14 cellular contexts compared by ENCODE assay signal in genomic region chr5:171757853-171758535, GRCh38. TPM values are rescaled to one million over a fixed set of nuclear protein-coding genes. Genes with fewer than 3 reads are reported as not detected.
A peak's percentile ranks its signal among the peaks of the same experiment; 100 is the strongest.
DNase-seq lines count a peak whose midpoint lies in the region; ATAC-seq, FAIRE-seq and TF ChIP-seq lines count a peak whose summit lies in the region.
"Had no signal": no experiment of that assay in that cellular context is flagged by ENCODE, and none has a peak within 500 bp of the region (broad histone marks: within the 10 kb centered on the region; RNA-seq: fewer than 3 reads in every experiment).

No MANE protein-coding gene starts in this region.

- peaks cover 11% of the 10 kb centered on the region; the same call in 1 of the 2 replicates for H3K4me1 ChIP-seq in HepG2 (ENCODE audit: insufficient read depth, low read length)
- H3K4me1 ChIP-seq in right lobe of liver, result peaks cover 0 to 11% (median 0%) of the 10 kb centered on the region in 4 donors
- H3K4me1 ChIP-seq in RWPE2 (ENCODE audit: insufficient read depth, poor library complexity, severe bottlenecking), result peaks cover 7% of the 10 kb centered on the region
- no peaks in the 10 kb centered on the region for H3K4me1 ChIP-seq in psoas muscle

- peak; percentile 30 for DNase-seq in HepG2 (ENCODE audit: low spot score)
- no peak for DNase-seq in right lobe of liver
- no peak for DNase-seq in RWPE2 (ENCODE audit: low spot score)
- peak; percentile 98 for DNase-seq in fibroblast of mammary gland (ENCODE audit: low read depth)
- no peak for DNase-seq in D341Med (ENCODE audit: low spot score)
- DNase-seq in mesenteric fat pad (ENCODE audit: low spot score), result no peak
- DNase-seq in HUDEP-2 (lab: John Stamatoyannopoulos, UW; ENCODE audit: unreplicated experiment in 76 of 76), result no peak
- DNase-seq in psoas muscle, result no peak
- DNase-seq: activated CD4-positive, alpha-beta memory T cell treated with anti-CD3 and anti-CD28 coated beads for 36 hours; C1 segment of cervical spinal cord; central memory CD4-positive, alpha-beta T cell; NCI-H2107 had no signal

- H3K4me3 ChIP-seq in HepG2 (replicated peaks in 1 of 3; ENCODE audit: insufficient read depth in 1 of 3, low read depth in 2 of 3, low read length in 3 of 3) (no peak overlapping the region), right lobe of liver (no peak overlapping the region), RWPE2 (ENCODE audit: severe bottlenecking) (no peak overlapping the region), fibroblast of mammary gland (ENCODE audit: control insufficient read depth, low read depth, low read length) (no peak overlapping the region), psoas muscle (no peak overlapping the region)

- H3K27ac ChIP-seq in HepG2 (ENCODE audit: extremely low read length, insufficient read depth, low read length) (no peak overlapping the region), right lobe of liver (no peak overlapping the region), RWPE2 (ENCODE audit: poor library complexity, severe bottlenecking) (peak overlapping the region; percentile 40), psoas muscle (no peak overlapping the region)

- H3K79me2 ChIP-seq in HepG2 (ENCODE audit: insufficient read depth, low read length), result no peaks in the 10 kb centered on the region

- no TSS peak for BruUV-seq in HepG2 (replicated peaks; lab: Mats Ljungman, UMichigan)

- H3K27me3 ChIP-seq in HepG2 (ENCODE audit: control insufficient read depth in 1 of 2, insufficient read depth in 2 of 2, low read length in 2 of 2) (no peaks in the 10 kb centered on the region), right lobe of liver (no peaks in the 10 kb centered on the region), RWPE2 (ENCODE audit: insufficient read depth, poor library complexity, severe bottlenecking) (no peaks in the 10 kb centered on the region), psoas muscle (ENCODE audit: insufficient read depth in 3 of 3, low read length in 2 of 3) (no peaks in the 10 kb centered on the region)

- intact Hi-C loops in HepG2 (cut with micrococcal nuclease; ENCODE audit: unreplicated experiment) (no loop called here), right lobe of liver (cut with DNase I) (no loop called here), psoas muscle (cut with DNase I) (no loop called here)

- no peak for TF ChIP-seq RAD21 in HepG2 (CRISPR knock-in tag; IDR thresholded peaks at IDR 0.05)

- TF ChIP-seq CTCF in HepG2 (CRISPR knock-in tag; IDR thresholded peaks at IDR 0.05), result no peak
- no peak for TF ChIP-seq CTCF in right lobe of liver (IDR thresholded peaks at IDR 0.05)
- TF ChIP-seq CTCF in RWPE2 (IDR thresholded peaks at IDR 0.05; ENCODE audit: poor library complexity, severe bottlenecking), result no peak
- TF ChIP-seq CTCF in fibroblast of mammary gland (conservative IDR thresholded peaks at IDR 0.05; ENCODE audit: control insufficient read depth, insufficient read depth, low read depth, low read length), result no peak
- no peak for TF ChIP-seq CTCF in psoas muscle (IDR thresholded peaks at IDR 0.05)

- H4K20me1 ChIP-seq in HepG2 (ENCODE audit: insufficient read depth, low read length), result no peaks in the 10 kb centered on the region

- no peak overlapping the region for H3K9ac ChIP-seq in HepG2 (ENCODE audit: insufficient read depth, low read depth, low read length)

- no peak overlapping the region for H2AFZ ChIP-seq in HepG2 (ENCODE audit: low read length)

- CTCF ChIA-PET in HepG2 (lab: Yijun Ruan, JAX; ENCODE audit: low intra/inter-chr PET ratio, low total read pairs), result no interaction called here

- H3K36me3 ChIP-seq in HepG2 (replicated peaks in 1 of 2; ENCODE audit: control insufficient read depth in 1 of 2, insufficient read depth in 2 of 2, low read length in 2 of 2) (no peaks in the 10 kb centered on the region), right lobe of liver (no peaks in the 10 kb centered on the region), RWPE2 (ENCODE audit: low read depth) (no peaks in the 10 kb centered on the region), psoas muscle (ENCODE audit: insufficient read depth in 1 of 2, low read depth in 1 of 2) (no peaks in the 10 kb centered on the region)

- POLR2A ChIA-PET in HepG2 (lab: Yijun Ruan, JAX), result no interaction called here

- FAIRE-seq in HepG2 (lab: Jason Lieb, UNC), result no peak
- FAIRE-seq: GM12891 had no signal

- H3K9me3 ChIP-seq in HepG2 (ENCODE audit: low read length) (no peaks in the 10 kb centered on the region), right lobe of liver (no peaks in the 10 kb centered on the region), RWPE2 (ENCODE audit: severe bottlenecking) (no peaks in the 10 kb centered on the region), psoas muscle (no peaks in the 10 kb centered on the region)

- TF ChIP-seq POLR2A in HepG2 (IDR thresholded peaks at IDR 0.05; ENCODE audit: insufficient read depth in 1 of 2, low read depth in 2 of 2, low read length in 2 of 2) (no peak), right lobe of liver (IDR thresholded peaks at IDR 0.05) (no peak)

- ATAC-seq in HepG2 (peak; percentile 59; the same call in 1 of the 3 replicates), right lobe of liver (no peak), RWPE2 (ENCODE audit: low read depth) (peak; percentile 100), psoas muscle (no peak)

- in situ Hi-C loops in HepG2 (cut with HindIII; ENCODE audit: extremely low pct_ligation_motif_present, low pct_unique_long_range_greater_than_20kb), result no loop called here

- 0% methylated on average over 4 of the region's 4 CpGs for WGBS in HepG2 (ENCODE audit: low lambda C conversion rate)
- WGBS in right lobe of liver (ENCODE audit: insufficient coverage, low coverage, low lambda C conversion rate, missing lambda C conversion rate), result 65% methylated on average over 4 of the region's 4 CpGs
- 79 to 80% (median 80%) methylated on average over 4 of the region's 4 CpGs for WGBS in psoas muscle, 3 donors

- no peak overlapping the region for H3K4me2 ChIP-seq in HepG2 (ENCODE audit: low read depth, low read length)

- no peak for TF ChIP-seq EP300 in HepG2 (IDR thresholded peaks at IDR 0.05; ENCODE audit: low read depth in 2 of 2, low read length in 2 of 2)
- TF ChIP-seq EP300 in HepG2 (CRISPR knock-in tag; IDR thresholded peaks at IDR 0.05; ENCODE audit: borderline replicate concordance), result no peak

TF ChIP-seq in HepG2, 621 proteins besides CTCF, POLR2A, EP300 and RAD21 (continues in another document):
- TF ChIP-seq REL (CRISPR knock-in tag; conservative IDR thresholded peaks at IDR 0.05), result no peak
- TF ChIP-seq NFIC (IDR thresholded peaks at IDR 0.05; ENCODE audit: low read length), result no peak
- TF ChIP-seq FOSL2 (CRISPR knock-in tag; IDR thresholded peaks at IDR 0.05), result peak; percentile 65
- TF ChIP-seq RFX3 (CRISPR knock-in tag; IDR thresholded peaks at IDR 0.05), result no peak
- no peak for TF ChIP-seq ZBTB39 (CRISPR knock-in tag; IDR thresholded peaks at IDR 0.05)

RNA-seq across cellular contexts. Expression of gene SMIM23, which starts 27.6 kb away (rescaled TPM):
- total RNA-seq in HepG2 (2016; rRNA removed; fragmentation: Illumina TruSeq; extraction: Trizol) (not detected in 2 replicates), right lobe of liver (not detected), mesenteric fat pad (not detected), psoas muscle (not detected)
- total RNA-seq in HepG2 (2016; cell fraction: cytosol; rRNA removed; fragmentation: Illumina TruSeq; extraction: Trizol; ENCODE audit: low read depth), result not detected in 2 replicates
- not detected in 2 replicates for total RNA-seq in HepG2 (2016; cell fraction: insoluble cytoplasmic fraction; rRNA removed; fragmentation: Illumina TruSeq; extraction: Trizol)
- not detected in 2 replicates for total RNA-seq in HepG2 (2016; cell fraction: membrane; rRNA removed; fragmentation: Illumina TruSeq; extraction: Trizol)
- not detected in 2 replicates for total RNA-seq in HepG2 (2016; cell fraction: nucleus; rRNA removed; fragmentation: Illumina TruSeq; extraction: Trizol)
- polyA plus RNA-seq in HepG2 (2011; rRNA removed) (not detected in 2 replicates), psoas muscle (not detected)
- not detected in 2 replicates for polyA plus RNA-seq in HepG2 (2011; cell fraction: cytosol; rRNA removed)
- polyA plus RNA-seq in HepG2 (2011; cell fraction: nucleus; rRNA removed), result not detected in 2 replicates
- polyA plus RNA-seq in HepG2 (2012), result not detected in 2 replicates
- polyA plus RNA-seq in HepG2 (2016; cell fraction: cytosol; fragmentation: Illumina TruSeq; extraction: Trizol; ENCODE audit: low read depth), result not detected in 2 replicates
- not detected in 2 replicates for polyA plus RNA-seq in HepG2 (2016; cell fraction: insoluble cytoplasmic fraction; fragmentation: Illumina TruSeq; extraction: Trizol; ENCODE audit: low read depth)
- not detected in 2 replicates for polyA plus RNA-seq in HepG2 (2016; cell fraction: membrane; fragmentation: Illumina TruSeq; extraction: Trizol; ENCODE audit: low read depth)
- not detected in 2 replicates for polyA plus RNA-seq in HepG2 (2016; cell fraction: nucleus; fragmentation: Illumina TruSeq; extraction: Trizol; ENCODE audit: insufficient read depth, low read depth)
- not detected in 2 replicates for polyA minus RNA-seq in HepG2 (2011; rRNA and poly(A)+ RNA removed; ENCODE audit: low replicate concordance)
- not detected in 2 replicates for polyA minus RNA-seq in HepG2 (2011; cell fraction: cytosol; rRNA and poly(A)+ RNA removed)
- polyA minus RNA-seq in HepG2 (2011; cell fraction: nucleus; rRNA and poly(A)+ RNA removed), result not detected in 2 replicates
- total RNA-seq: activated CD4-positive, alpha-beta memory T cell treated with anti-CD3 and anti-CD28 coated beads for 36 hours; SK-MEL-5 had no signal

Comparison
In these comparisons a context has a peak if more than half of its experiments do, and no peak if none do; other contexts are left out.
1. ATAC-seq: peak in HepG2 (single experiment) and RWPE2 (single experiment); none in right lobe of liver (0 of 4) and psoas muscle (0 of 4).
2. DNase-seq: peak in HepG2 (single experiment) and fibroblast of mammary gland (single experiment); none in right lobe of liver (0 of 3), RWPE2 (single experiment), D341Med (single experiment), mesenteric fat pad (single experiment), HUDEP-2 (0 of 76) and psoas muscle (0 of 2).